1 cellular context compared by ENCODE assay signal in genomic region chr10:86440874-86441838, GRCh38.
A peak's percentile ranks its signal among the peaks of the same experiment; 100 is the strongest.
TF ChIP-seq lines count a peak whose summit lies in the region.

No MANE protein-coding gene starts in this region.

TF ChIP-seq in HepG2, 621 proteins besides CTCF, POLR2A, EP300 and RAD21 (continued from another document and continues in another):
- no peak; the same call in 1 of the 2 replicates for TF ChIP-seq ATF6 (CRISPR knock-in tag; conservative IDR thresholded peaks at IDR 0.05)
- TF ChIP-seq ASH2L (IDR thresholded peaks at IDR 0.05; ENCODE audit: insufficient read length, low read depth, low read length): peak; percentile 90
- TF ChIP-seq TP53 (CRISPR knock-in tag; conservative IDR thresholded peaks at IDR 0.05): 0 out of 2 replicates have a peak, but pooled peaks have one; percentile 28
- TF ChIP-seq ZNF768 (CRISPR knock-in tag; IDR thresholded peaks at IDR 0.05): no peak
- TF ChIP-seq PHF21A (CRISPR knock-in tag; IDR thresholded peaks at IDR 0.05): peak; percentile 91
- TF ChIP-seq, protein P1, sequence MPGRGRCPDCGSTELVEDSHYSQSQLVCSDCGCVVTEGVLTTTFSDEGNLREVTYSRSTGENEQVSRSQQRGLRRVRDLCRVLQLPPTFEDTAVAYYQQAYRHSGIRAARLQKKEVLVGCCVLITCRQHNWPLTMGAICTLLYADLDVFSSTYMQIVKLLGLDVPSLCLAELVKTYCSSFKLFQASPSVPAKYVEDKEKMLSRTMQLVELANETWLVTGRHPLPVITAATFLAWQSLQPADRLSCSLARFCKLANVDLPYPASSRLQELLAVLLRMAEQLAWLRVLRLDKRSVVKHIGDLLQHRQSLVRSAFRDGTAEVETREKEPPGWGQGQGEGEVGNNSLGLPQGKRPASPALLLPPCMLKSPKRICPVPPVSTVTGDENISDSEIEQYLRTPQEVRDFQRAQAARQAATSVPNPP (CRISPR knock-in tag; IDR thresholded peaks at IDR 0.05): 0 out of 2 replicates have a peak, but pooled peaks have one; percentile 32
- no peak for TF ChIP-seq KDM5B (CRISPR knock-in tag; IDR thresholded peaks at IDR 0.05; ENCODE audit: borderline replicate concordance)
- TF ChIP-seq KDM2A (CRISPR knock-in tag; IDR thresholded peaks at IDR 0.05; ENCODE audit: borderline replicate concordance, low read depth): no peak
- peak; percentile 52; the same call in 1 of the 2 replicates for TF ChIP-seq NR2F2 (IDR thresholded peaks at IDR 0.05; ENCODE audit: borderline replicate concordance, low read depth)
- TF ChIP-seq GATA4 (IDR thresholded peaks at IDR 0.05; ENCODE audit: borderline replicate concordance, low read depth): peak; percentile 63; the same call in 1 of the 2 replicates
- TF ChIP-seq MLX (CRISPR knock-in tag; IDR thresholded peaks at IDR 0.05): no peak
- no peak; the same call in 1 of the 2 replicates for TF ChIP-seq CHD4 (IDR thresholded peaks at IDR 0.05; ENCODE audit: borderline replicate concordance, low read length)
- no peak for TF ChIP-seq PLRG1 (conservative IDR thresholded peaks at IDR 0.05)
- peak; percentile 92 for TF ChIP-seq HNF1A (IDR thresholded peaks at IDR 0.05; ENCODE audit: low read depth)
- peak; percentile 96 for TF ChIP-seq HNF1A (CRISPR knock-in tag; IDR thresholded peaks at IDR 0.05; ENCODE audit: borderline replicate concordance)
- no peak for TF ChIP-seq SETDB1 (CRISPR knock-in tag; IDR thresholded peaks at IDR 0.05; ENCODE audit: borderline replicate concordance)
- TF ChIP-seq MIER3 (CRISPR knock-in tag; IDR thresholded peaks at IDR 0.05; ENCODE audit: borderline replicate concordance): peak; percentile 33; the same call in 1 of the 2 replicates
- peak; percentile 37; the same call in 1 of the 2 replicates for TF ChIP-seq RXRA (CRISPR knock-in tag; IDR thresholded peaks at IDR 0.05)
- peak; percentile 92 for TF ChIP-seq ARID5B (CRISPR knock-in tag; IDR thresholded peaks at IDR 0.05)
- peak; percentile 68; the same call in 1 of the 2 replicates for TF ChIP-seq RXRB (CRISPR knock-in tag; IDR thresholded peaks at IDR 0.05; ENCODE audit: borderline replicate concordance)
- peak; percentile 91 for TF ChIP-seq MED1 (CRISPR knock-in tag; IDR thresholded peaks at IDR 0.05)
- TF ChIP-seq YY1 (IDR thresholded peaks at IDR 0.05; ENCODE audit: insufficient read depth, insufficient replicate concordance, low read depth, low read length): peak; percentile 25
- no peak for TF ChIP-seq HNRNPLL (IDR thresholded peaks at IDR 0.05; ENCODE audit: low read depth, low read length, poor library complexity, severe bottlenecking)
- 0 out of 2 replicates have a peak, but pooled peaks have one; percentile 19 for TF ChIP-seq ZNF430 (CRISPR knock-in tag; IDR thresholded peaks at IDR 0.05)
- 0 out of 2 replicates have a peak, but pooled peaks have one; percentile 32 for TF ChIP-seq JUND (CRISPR knock-in tag; IDR thresholded peaks at IDR 0.05)
- 0 out of 2 replicates have a peak, but pooled peaks have one; percentile 27 for TF ChIP-seq ADNP (CRISPR knock-in tag; IDR thresholded peaks at IDR 0.05)
- TF ChIP-seq NFE2 (CRISPR knock-in tag; IDR thresholded peaks at IDR 0.05): no peak
- peak; percentile 75 for TF ChIP-seq THAP11 (CRISPR knock-in tag; IDR thresholded peaks at IDR 0.05)
- TF ChIP-seq KDM6A (CRISPR knock-in tag; IDR thresholded peaks at IDR 0.05; ENCODE audit: low read depth): peak; percentile 93
- TF ChIP-seq, protein P2, sequence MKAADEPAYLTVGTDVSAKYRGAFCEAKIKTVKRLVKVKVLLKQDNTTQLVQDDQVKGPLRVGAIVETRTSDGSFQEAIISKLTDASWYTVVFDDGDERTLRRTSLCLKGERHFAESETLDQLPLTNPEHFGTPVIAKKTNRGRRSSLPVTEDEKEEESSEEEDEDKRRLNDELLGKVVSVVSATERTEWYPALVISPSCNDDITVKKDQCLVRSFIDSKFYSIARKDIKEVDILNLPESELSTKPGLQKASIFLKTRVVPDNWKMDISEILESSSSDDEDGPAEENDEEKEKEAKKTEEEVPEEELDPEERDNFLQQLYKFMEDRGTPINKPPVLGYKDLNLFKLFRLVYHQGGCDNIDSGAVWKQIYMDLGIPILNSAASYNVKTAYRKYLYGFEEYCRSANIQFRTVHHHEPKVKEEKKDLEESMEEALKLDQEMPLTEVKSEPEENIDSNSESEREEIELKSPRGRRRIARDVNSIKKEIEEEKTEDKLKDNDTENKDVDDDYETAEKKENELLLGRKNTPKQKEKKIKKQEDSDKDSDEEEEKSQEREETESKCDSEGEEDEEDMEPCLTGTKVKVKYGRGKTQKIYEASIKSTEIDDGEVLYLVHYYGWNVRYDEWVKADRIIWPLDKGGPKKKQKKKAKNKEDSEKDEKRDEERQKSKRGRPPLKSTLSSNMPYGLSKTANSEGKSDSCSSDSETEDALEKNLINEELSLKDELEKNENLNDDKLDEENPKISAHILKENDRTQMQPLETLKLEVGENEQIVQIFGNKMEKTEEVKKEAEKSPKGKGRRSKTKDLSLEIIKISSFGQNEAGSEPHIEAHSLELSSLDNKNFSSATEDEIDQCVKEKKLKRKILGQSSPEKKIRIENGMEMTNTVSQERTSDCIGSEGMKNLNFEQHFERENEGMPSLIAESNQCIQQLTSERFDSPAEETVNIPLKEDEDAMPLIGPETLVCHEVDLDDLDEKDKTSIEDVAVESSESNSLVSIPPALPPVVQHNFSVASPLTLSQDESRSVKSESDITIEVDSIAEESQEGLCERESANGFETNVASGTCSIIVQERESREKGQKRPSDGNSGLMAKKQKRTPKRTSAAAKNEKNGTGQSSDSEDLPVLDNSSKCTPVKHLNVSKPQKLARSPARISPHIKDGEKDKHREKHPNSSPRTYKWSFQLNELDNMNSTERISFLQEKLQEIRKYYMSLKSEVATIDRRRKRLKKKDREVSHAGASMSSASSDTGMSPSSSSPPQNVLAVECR (CRISPR knock-in tag; IDR thresholded peaks at IDR 0.05; ENCODE audit: borderline replicate concordance): peak; percentile 62; the same call in 1 of the 2 replicates
- no peak for TF ChIP-seq NR3C1 (CRISPR knock-in tag; IDR thresholded peaks at IDR 0.05)
- TF ChIP-seq ELF4 (CRISPR knock-in tag; IDR thresholded peaks at IDR 0.05; ENCODE audit: borderline replicate concordance): no peak
- TF ChIP-seq HNRNPK (IDR thresholded peaks at IDR 0.05; ENCODE audit: low read depth, low read length, poor library complexity, severe bottlenecking): peak; percentile 44
- TF ChIP-seq CREB1 (IDR thresholded peaks at IDR 0.05): no peak
- TF ChIP-seq CREB1 (CRISPR knock-in tag; IDR thresholded peaks at IDR 0.05): peak; percentile 70
- TF ChIP-seq HNF4G (IDR thresholded peaks at IDR 0.05; ENCODE audit: borderline replicate concordance, low read depth, low read length): peak; percentile 88
- peak; percentile 82 for TF ChIP-seq HNF4G (CRISPR knock-in tag; IDR thresholded peaks at IDR 0.05; ENCODE audit: borderline replicate concordance, low read depth)
- TF ChIP-seq SP140L (CRISPR knock-in tag; IDR thresholded peaks at IDR 0.05; ENCODE audit: borderline replicate concordance): no peak
- no peak for TF ChIP-seq GABPA (IDR thresholded peaks at IDR 0.05; ENCODE audit: low read depth, low read length)
- peak; percentile 62 for TF ChIP-seq GABPA (CRISPR knock-in tag; IDR thresholded peaks at IDR 0.05; ENCODE audit: low read depth)
- TF ChIP-seq RCOR2 (CRISPR knock-in tag; IDR thresholded peaks at IDR 0.05): no peak
- no peak for TF ChIP-seq SOX6 (IDR thresholded peaks at IDR 0.05)
- peak; percentile 97 for TF ChIP-seq SOX6 (CRISPR knock-in tag; IDR thresholded peaks at IDR 0.05)
- TF ChIP-seq, protein P3, sequence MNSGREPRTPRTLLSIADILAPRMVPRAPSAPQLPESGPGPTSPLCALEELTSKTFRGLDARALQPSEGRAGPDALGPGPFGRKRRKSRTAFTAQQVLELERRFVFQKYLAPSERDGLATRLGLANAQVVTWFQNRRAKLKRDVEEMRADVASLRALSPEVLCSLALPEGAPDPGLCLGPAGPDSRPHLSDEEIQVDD (CRISPR knock-in tag; IDR thresholded peaks at IDR 0.05; ENCODE audit: borderline replicate concordance): no peak
- TF ChIP-seq RFXAP (CRISPR knock-in tag; IDR thresholded peaks at IDR 0.05; ENCODE audit: borderline replicate concordance): no peak
- TF ChIP-seq ZNF563 (CRISPR knock-in tag; IDR thresholded peaks at IDR 0.05): no peak
- TF ChIP-seq CBFB (CRISPR knock-in tag; IDR thresholded peaks at IDR 0.05): no peak
- TF ChIP-seq ZNF678 (CRISPR knock-in tag; IDR thresholded peaks at IDR 0.05): no peak
- TF ChIP-seq, protein P4, sequence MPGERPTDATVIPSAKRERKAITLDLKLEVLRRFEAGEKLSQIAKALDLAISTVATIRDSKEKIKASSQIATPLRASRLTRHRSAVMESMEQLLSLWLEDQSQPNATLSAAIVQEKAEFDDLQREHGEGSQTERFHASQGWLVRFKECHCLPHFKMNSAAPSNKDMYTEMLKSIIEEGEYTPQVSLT (CRISPR knock-in tag; IDR thresholded peaks at IDR 0.05; ENCODE audit: borderline replicate concordance, low read depth): no peak
- TF ChIP-seq PITX1 (CRISPR knock-in tag; IDR thresholded peaks at IDR 0.05): peak; percentile 96
